Comparison of ENCODE assay signal across 8 cellular contexts in the genomic region with DNA sequence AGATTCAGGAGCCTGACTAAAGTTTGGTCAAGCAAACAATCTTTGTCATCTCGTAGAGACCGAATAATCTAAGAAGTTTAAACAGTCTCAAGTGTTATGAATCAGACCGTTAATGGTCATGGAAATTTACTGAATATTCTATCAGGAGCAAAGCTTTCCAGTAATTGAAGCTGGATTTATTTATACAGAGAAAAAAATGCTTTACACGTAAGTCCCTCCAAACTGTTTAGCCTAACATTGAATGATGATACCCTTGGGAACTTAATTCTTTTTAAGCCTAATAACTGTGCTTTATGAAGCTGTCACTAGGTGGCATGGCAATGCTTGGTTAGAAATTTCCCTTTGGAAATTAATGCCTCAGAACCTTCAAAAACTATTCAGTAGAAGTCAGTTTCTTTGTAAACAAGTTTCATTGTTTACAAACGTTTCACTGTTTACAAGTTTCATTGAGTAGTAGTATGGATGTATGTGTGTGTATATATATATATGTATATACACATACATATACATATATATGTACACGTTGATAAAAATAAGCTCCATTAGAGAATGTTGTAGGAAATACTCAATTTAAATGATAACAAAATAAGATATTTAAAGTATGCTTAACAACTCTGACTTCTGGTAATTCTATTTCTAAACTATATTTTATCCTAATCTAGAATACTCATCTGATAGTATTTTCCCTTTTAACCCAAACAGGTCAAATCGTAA. TPM values are rescaled to one million over a fixed set of nuclear protein-coding genes. Genes with fewer than 3 reads are reported as not detected.
DNase-seq lines count a peak whose midpoint lies in the region; ATAC-seq and TF ChIP-seq lines count a peak whose summit lies in the region.

No MANE protein-coding gene starts in this region.

- H3K36me3 ChIP-seq in WERI-Rb-1: no peaks in the 10 kb centered on the region
- H3K36me3 ChIP-seq in skeletal muscle satellite cell (ENCODE audit: insufficient read depth, low read length): no peaks in the 10 kb centered on the region

- no peak overlapping the region for H3K9ac ChIP-seq in skeletal muscle satellite cell (ENCODE audit: low read depth, low read length)

- peak overlapping the region; percentile 64 for H3K4me2 ChIP-seq in skeletal muscle satellite cell (ENCODE audit: low read length)

- no peak overlapping the region for H3K27ac ChIP-seq in WERI-Rb-1

- H3K4me3 ChIP-seq in WERI-Rb-1 (ENCODE audit: low read depth, low read length): no peak overlapping the region
- H3K4me3 ChIP-seq in skeletal muscle satellite cell (ENCODE audit: low read length): peak overlapping the region; percentile 34

- H3K4me1 ChIP-seq in skeletal muscle satellite cell (ENCODE audit: control insufficient read depth, insufficient read depth, low read length): peaks cover 7% of the 10 kb centered on the region

- H3K9me3 ChIP-seq in WERI-Rb-1 (ENCODE audit: severe bottlenecking) (peaks cover 3% of the 10 kb centered on the region), skeletal muscle satellite cell (replicated peaks; ENCODE audit: low read length) (no peaks in the 10 kb centered on the region)

- intact Hi-C loops in left cardiac atrium (cut with DNase I): loop anchor here (2.0 to 10.0 kb wide), 4 partner anchors 320 to 500 kb away; no protein-coding TSS in a partner anchor

- peak; percentile 54 for ATAC-seq in GM21390 (IDR thresholded peaks at IDR 0.05; ENCODE audit: unreplicated experiment)
- peak; percentile 59 to 73 for ATAC-seq in left cardiac atrium
- ATAC-seq in GM19452 (IDR thresholded peaks at IDR 0.05; ENCODE audit: unreplicated experiment): no peak

- DNase-seq in DMS 273 (lab: John Stamatoyannopoulos, UW; ENCODE audit: unreplicated experiment) (peak; percentile 63), NCI-H1048 (lab: John Stamatoyannopoulos, UW) (peak; percentile 14), WERI-Rb-1 (no peak), left cardiac atrium (no peak), NCI-H524 treated with DMSO at 0.1 percent for 48 hours (lab: John Stamatoyannopoulos, UW) (no peak)

- H3K27me3 ChIP-seq in WERI-Rb-1 (ENCODE audit: insufficient read depth, low read depth, severe bottlenecking) (no peaks in the 10 kb centered on the region), skeletal muscle satellite cell (ENCODE audit: control insufficient read depth, insufficient read depth, low read length) (no peaks in the 10 kb centered on the region)

- TF ChIP-seq CTCF in WERI-Rb-1 (IDR thresholded peaks at IDR 0.05; ENCODE audit: low read depth, low read length): peak; percentile 31; the same call in 1 of the 2 replicates

RNA-seq across cellular contexts. Expression of a gene that starts 32.1 kb away (rescaled TPM):
- total RNA-seq in left cardiac atrium: under 1 TPM; 0.53 to 0.55 TPM
- total RNA-seq in skeletal muscle satellite cell (2012; rRNA removed): 0.66 and 1.5 TPM in 2 replicates

RNA-seq across cellular contexts. Expression of a gene that starts 32.2 kb away (rescaled TPM):
- total RNA-seq in left cardiac atrium: 10 to 100 TPM; 25.4 to 30.3 TPM
- total RNA-seq in skeletal muscle satellite cell (2012; rRNA removed): 30.4 and 34.0 TPM in 2 replicates

RNA-seq across cellular contexts. Expression of a gene that starts 34.1 kb away (rescaled TPM):
- total RNA-seq in left cardiac atrium: 10 to 100 TPM; 19.7 to 24.3 TPM
- 13.8 and 17.0 TPM in 2 replicates for total RNA-seq in skeletal muscle satellite cell (2012; rRNA removed)

Comparison
In these comparisons a context has a peak if more than half of its experiments do, and no peak if none do; other contexts are left out.
1. DNase-seq: peak in DMS 273 (single experiment) and NCI-H1048 (single experiment); none in WERI-Rb-1 (single experiment), left cardiac atrium (single experiment) and NCI-H524 treated with DMSO at 0.1 percent for 48 hours (single experiment).